Comparison of ENCODE assay signal across 7 cellular contexts in the genomic region with DNA sequence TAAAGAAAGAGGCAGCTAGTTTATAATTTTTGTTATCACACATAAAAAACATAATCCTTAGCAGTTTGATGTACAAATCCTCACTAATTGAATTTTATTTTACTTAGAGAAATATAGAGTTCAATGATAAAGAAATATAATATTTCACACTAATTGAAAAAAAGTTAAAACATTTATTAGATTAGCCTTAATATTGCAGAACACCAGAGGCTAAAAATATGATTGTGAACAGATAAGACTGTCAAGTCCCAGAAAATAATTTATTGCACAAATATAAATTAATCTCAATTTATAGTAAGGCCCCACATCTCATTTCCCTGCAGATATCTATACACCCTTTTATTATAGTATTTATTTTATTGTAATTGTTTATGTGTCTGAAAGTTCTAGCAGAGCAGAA.
"Had no signal": no experiment of that assay in that cellular context is flagged by ENCODE, and none has a peak within 500 bp of the region (broad histone marks: within the 10 kb centered on the region; RNA-seq: fewer than 3 reads in every experiment).

No MANE protein-coding gene starts in this region.

- FAIRE-seq: HepG2, HTR-8/SVneo, K562 had no signal

- ATAC-seq: HepG2, K562 had no signal

- H3K4me3 ChIP-seq: K562 had no signal

- DNase-seq: IMR-90, KBM-7, KG1 had no signal

- H3K27ac ChIP-seq: HL-60 had no signal
